In genomic region chr22:47762141-47762540, GRCh38 we compare ENCODE assay signal across 9 cellular contexts.
"Had no signal": no experiment of that assay in that cellular context is flagged by ENCODE, and none has a peak within 500 bp of the region (broad histone marks: within the 10 kb centered on the region; RNA-seq: fewer than 3 reads in every experiment).

No MANE protein-coding gene starts in this region.

- H3K9ac ChIP-seq: GM23248 had no signal

- ATAC-seq: GM23338, HCT116 had no signal

- DNase-seq: GM23248, GOT3, H7, H9, HCEC 1CT, HFFc6 had no signal

- H3K4me1 Mint-ChIP-seq: GM23338 had no signal

- H3K27ac Mint-ChIP-seq: GM23338, H9, HFFc6 had no signal

- H3K9me3 ChIP-seq: HAP-1 had no signal

- H2AFZ ChIP-seq: GM23248, GM23338 had no signal

- H3K27ac ChIP-seq: GM23248 had no signal

- H3K36me3 ChIP-seq: HAP-1 had no signal

- H3K4me3 Mint-ChIP-seq: GM23338, H9, HFFc6 had no signal

- H3K4me3 ChIP-seq: GM23248, GM23338, HAP-1 had no signal

- H3K4me1 ChIP-seq: HAP-1 had no signal

- H3K4me2 ChIP-seq: GM23338 had no signal
